In the genomic region with DNA sequence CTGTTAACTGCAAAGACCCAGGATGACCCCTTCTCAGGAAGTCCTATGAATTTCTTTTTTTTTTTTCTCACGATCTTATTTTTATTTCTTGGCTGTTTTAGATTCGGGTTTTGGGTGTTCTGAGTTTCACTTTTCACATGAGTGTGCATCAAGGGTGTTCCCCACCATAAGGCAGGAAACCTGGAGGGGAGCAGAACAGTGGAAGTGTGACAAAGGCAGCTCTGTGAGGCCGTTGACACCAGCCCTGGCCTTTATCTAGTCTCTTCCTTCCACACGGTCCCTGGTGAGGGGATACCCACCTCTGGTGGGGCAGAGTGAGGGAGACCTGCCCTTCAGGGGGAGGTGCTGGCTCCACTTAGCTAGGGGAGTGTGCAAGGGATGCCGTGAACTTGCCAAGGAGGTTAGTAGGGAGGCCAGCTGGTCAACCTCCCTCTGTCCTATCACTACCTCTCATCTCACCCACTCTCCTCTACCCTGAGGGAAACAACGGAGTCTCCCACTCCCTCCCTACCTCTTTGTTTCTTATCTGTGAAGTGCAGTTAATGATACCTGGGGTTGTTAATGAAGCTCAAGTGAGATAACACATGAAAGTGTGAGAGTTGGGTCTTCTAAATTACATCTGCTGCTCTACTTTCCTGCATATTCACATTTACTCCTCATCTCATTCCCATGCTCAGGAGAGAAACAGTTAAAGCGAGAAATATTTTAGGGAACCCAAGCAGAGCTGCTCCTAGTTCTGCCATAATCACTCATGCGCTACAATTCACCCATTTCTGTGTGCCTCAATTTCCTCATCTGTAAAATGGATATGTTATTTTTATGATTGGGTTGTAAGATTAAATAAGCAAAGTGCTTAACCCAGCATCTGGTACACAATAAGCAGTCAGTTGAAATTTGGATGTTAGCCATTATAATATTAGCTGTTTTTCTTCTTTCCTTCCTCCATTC, we compare ENCODE assay signal across 1 cellular context.
A peak's percentile ranks its signal among the peaks of the same experiment; 100 is the strongest.
TF ChIP-seq lines count a peak whose summit lies in the region.

No MANE protein-coding gene starts in this region.

TF ChIP-seq in GM12878, 131 proteins besides CTCF, POLR2A, EP300 and RAD21 (continues in another document):
- no peak for TF ChIP-seq CBFB (IDR thresholded peaks at IDR 0.05; ENCODE audit: low read depth)
- TF ChIP-seq, protein P1, sequence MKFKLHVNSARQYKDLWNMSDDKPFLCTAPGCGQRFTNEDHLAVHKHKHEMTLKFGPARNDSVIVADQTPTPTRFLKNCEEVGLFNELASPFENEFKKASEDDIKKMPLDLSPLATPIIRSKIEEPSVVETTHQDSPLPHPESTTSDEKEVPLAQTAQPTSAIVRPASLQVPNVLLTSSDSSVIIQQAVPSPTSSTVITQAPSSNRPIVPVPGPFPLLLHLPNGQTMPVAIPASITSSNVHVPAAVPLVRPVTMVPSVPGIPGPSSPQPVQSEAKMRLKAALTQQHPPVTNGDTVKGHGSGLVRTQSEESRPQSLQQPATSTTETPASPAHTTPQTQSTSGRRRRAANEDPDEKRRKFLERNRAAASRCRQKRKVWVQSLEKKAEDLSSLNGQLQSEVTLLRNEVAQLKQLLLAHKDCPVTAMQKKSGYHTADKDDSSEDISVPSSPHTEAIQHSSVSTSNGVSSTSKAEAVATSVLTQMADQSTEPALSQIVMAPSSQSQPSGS (IDR thresholded peaks at IDR 0.05; ENCODE audit: low read length): peak; percentile 70; the same call in 1 of the 2 replicates
- TF ChIP-seq MEF2A (IDR thresholded peaks at IDR 0.05; ENCODE audit: insufficient read depth, low read depth, low read length): 0 out of 2 replicates have a peak, but pooled peaks have one; percentile 35
- peak; percentile 84; the same call in 1 of the 2 replicates for TF ChIP-seq HDGF (IDR thresholded peaks at IDR 0.05)
- TF ChIP-seq ETV6 (conservative IDR thresholded peaks at IDR 0.05 in 1 of 2, IDR thresholded peaks at IDR 0.05 in 1 of 2; ENCODE audit: borderline replicate concordance in 1 of 2, low read depth in 1 of 2): peak in 1 of 2 experiments; percentile 74; a peak in 1 of 4 replicates
- TF ChIP-seq YBX1 (IDR thresholded peaks at IDR 0.05): no peak
- TF ChIP-seq NFIC (IDR thresholded peaks at IDR 0.05; ENCODE audit: low read depth, low read length): peak; percentile 82
- TF ChIP-seq, protein P2, sequence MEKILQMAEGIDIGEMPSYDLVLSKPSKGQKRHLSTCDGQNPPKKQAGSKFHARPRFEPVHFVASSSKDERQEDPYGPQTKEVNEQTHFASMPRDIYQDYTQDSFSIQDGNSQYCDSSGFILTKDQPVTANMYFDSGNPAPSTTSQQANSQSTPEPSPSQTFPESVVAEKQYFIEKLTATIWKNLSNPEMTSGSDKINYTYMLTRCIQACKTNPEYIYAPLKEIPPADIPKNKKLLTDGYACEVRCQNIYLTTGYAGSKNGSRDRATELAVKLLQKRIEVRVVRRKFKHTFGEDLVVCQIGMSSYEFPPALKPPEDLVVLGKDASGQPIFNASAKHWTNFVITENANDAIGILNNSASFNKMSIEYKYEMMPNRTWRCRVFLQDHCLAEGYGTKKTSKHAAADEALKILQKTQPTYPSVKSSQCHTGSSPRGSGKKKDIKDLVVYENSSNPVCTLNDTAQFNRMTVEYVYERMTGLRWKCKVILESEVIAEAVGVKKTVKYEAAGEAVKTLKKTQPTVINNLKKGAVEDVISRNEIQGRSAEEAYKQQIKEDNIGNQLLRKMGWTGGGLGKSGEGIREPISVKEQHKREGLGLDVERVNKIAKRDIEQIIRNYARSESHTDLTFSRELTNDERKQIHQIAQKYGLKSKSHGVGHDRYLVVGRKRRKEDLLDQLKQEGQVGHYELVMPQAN (conservative IDR thresholded peaks at IDR 0.05): no peak
- peak; percentile 74 for TF ChIP-seq IKZF1 (conservative IDR thresholded peaks at IDR 0.05)
- peak; percentile 50; the same call in 1 of the 2 replicates for TF ChIP-seq CREM (IDR thresholded peaks at IDR 0.05; ENCODE audit: low read depth)
- no peak for TF ChIP-seq ZZZ3 (IDR thresholded peaks at IDR 0.05; ENCODE audit: control insufficient read depth, insufficient read length, low read depth)
- TF ChIP-seq, protein P3, sequence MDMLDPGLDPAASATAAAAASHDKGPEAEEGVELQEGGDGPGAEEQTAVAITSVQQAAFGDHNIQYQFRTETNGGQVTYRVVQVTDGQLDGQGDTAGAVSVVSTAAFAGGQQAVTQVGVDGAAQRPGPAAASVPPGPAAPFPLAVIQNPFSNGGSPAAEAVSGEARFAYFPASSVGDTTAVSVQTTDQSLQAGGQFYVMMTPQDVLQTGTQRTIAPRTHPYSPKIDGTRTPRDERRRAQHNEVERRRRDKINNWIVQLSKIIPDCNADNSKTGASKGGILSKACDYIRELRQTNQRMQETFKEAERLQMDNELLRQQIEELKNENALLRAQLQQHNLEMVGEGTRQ (IDR thresholded peaks at IDR 0.05; ENCODE audit: borderline replicate concordance, low read depth, low read length): no peak
- TF ChIP-seq PML (IDR thresholded peaks at IDR 0.05; ENCODE audit: low read length): no peak
- no peak for TF ChIP-seq RAD51 (IDR thresholded peaks at IDR 0.05)
- TF ChIP-seq POLR2AphosphoS5 (IDR thresholded peaks at IDR 0.05; ENCODE audit: low read length): no peak
- 0 out of 3 replicates have a peak, but pooled peaks of 1 of the 2 experiments have one; percentile 17 for TF ChIP-seq EGR1 (IDR thresholded peaks at IDR 0.05; ENCODE audit: borderline replicate concordance in 1 of 2, low read depth in 2 of 2, low read length in 2 of 2)
- 0 out of 2 replicates have a peak, but pooled peaks have one; percentile 29 for TF ChIP-seq DPF2 (IDR thresholded peaks at IDR 0.05)
- TF ChIP-seq SREBF1 (IDR thresholded peaks at IDR 0.05; ENCODE audit: low read length): no peak
- no peak; the same call in 1 of the 2 replicates for TF ChIP-seq LARP7 (IDR thresholded peaks at IDR 0.05)
- TF ChIP-seq NR2C1 (IDR thresholded peaks at IDR 0.05): no peak
- no peak for TF ChIP-seq GABPA (IDR thresholded peaks at IDR 0.05; ENCODE audit: low read depth)
- TF ChIP-seq RB1 (IDR thresholded peaks at IDR 0.05; ENCODE audit: borderline replicate concordance): 0 out of 2 replicates have a peak, but pooled peaks have one; percentile 30
- no peak for TF ChIP-seq SMC3 (IDR thresholded peaks at IDR 0.05; ENCODE audit: borderline replicate concordance, low read length)
- TF ChIP-seq KDM1A (IDR thresholded peaks at IDR 0.05; ENCODE audit: borderline replicate concordance): no peak
- peak; percentile 62; the same call in 1 of the 2 replicates for TF ChIP-seq NBN (IDR thresholded peaks at IDR 0.05)
- TF ChIP-seq, protein P4, sequence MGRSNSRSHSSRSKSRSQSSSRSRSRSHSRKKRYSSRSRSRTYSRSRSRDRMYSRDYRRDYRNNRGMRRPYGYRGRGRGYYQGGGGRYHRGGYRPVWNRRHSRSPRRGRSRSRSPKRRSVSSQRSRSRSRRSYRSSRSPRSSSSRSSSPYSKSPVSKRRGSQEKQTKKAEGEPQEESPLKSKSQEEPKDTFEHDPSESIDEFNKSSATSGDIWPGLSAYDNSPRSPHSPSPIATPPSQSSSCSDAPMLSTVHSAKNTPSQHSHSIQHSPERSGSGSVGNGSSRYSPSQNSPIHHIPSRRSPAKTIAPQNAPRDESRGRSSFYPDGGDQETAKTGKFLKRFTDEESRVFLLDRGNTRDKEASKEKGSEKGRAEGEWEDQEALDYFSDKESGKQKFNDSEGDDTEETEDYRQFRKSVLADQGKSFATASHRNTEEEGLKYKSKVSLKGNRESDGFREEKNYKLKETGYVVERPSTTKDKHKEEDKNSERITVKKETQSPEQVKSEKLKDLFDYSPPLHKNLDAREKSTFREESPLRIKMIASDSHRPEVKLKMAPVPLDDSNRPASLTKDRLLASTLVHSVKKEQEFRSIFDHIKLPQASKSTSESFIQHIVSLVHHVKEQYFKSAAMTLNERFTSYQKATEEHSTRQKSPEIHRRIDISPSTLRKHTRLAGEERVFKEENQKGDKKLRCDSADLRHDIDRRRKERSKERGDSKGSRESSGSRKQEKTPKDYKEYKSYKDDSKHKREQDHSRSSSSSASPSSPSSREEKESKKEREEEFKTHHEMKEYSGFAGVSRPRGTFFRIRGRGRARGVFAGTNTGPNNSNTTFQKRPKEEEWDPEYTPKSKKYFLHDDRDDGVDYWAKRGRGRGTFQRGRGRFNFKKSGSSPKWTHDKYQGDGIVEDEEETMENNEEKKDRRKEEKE (IDR thresholded peaks at IDR 0.05): no peak
- no peak; a peak in 1 of 4 replicates for TF ChIP-seq BHLHE40 (IDR thresholded peaks at IDR 0.05; ENCODE audit: borderline replicate concordance in 1 of 2, low read depth in 2 of 2, low read length in 1 of 2)
- TF ChIP-seq ATF7 (IDR thresholded peaks at IDR 0.05; ENCODE audit: low read depth): no peak
- TF ChIP-seq, protein P5, sequence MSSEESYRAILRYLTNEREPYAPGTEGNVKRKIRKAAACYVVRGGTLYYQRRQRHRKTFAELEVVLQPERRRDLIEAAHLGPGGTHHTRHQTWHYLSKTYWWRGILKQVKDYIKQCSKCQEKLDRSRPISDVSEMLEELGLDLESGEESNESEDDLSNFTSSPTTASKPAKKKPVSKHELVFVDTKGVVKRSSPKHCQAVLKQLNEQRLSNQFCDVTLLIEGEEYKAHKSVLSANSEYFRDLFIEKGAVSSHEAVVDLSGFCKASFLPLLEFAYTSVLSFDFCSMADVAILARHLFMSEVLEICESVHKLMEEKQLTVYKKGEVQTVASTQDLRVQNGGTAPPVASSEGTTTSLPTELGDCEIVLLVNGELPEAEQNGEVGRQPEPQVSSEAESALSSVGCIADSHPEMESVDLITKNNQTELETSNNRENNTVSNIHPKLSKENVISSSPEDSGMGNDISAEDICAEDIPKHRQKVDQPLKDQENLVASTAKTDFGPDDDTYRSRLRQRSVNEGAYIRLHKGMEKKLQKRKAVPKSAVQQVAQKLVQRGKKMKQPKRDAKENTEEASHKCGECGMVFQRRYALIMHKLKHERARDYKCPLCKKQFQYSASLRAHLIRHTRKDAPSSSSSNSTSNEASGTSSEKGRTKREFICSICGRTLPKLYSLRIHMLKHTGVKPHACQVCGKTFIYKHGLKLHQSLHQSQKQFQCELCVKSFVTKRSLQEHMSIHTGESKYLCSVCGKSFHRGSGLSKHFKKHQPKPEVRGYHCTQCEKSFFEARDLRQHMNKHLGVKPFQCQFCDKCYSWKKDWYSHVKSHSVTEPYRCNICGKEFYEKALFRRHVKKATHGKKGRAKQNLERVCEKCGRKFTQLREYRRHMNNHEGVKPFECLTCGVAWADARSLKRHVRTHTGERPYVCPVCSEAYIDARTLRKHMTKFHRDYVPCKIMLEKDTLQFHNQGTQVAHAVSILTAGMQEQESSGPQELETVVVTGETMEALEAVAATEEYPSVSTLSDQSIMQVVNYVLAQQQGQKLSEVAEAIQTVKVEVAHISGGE (CRISPR knock-in tag; IDR thresholded peaks at IDR 0.05): no peak
- peak; percentile 79 for TF ChIP-seq EED (IDR thresholded peaks at IDR 0.05; ENCODE audit: low read depth)
- TF ChIP-seq, protein P6, sequence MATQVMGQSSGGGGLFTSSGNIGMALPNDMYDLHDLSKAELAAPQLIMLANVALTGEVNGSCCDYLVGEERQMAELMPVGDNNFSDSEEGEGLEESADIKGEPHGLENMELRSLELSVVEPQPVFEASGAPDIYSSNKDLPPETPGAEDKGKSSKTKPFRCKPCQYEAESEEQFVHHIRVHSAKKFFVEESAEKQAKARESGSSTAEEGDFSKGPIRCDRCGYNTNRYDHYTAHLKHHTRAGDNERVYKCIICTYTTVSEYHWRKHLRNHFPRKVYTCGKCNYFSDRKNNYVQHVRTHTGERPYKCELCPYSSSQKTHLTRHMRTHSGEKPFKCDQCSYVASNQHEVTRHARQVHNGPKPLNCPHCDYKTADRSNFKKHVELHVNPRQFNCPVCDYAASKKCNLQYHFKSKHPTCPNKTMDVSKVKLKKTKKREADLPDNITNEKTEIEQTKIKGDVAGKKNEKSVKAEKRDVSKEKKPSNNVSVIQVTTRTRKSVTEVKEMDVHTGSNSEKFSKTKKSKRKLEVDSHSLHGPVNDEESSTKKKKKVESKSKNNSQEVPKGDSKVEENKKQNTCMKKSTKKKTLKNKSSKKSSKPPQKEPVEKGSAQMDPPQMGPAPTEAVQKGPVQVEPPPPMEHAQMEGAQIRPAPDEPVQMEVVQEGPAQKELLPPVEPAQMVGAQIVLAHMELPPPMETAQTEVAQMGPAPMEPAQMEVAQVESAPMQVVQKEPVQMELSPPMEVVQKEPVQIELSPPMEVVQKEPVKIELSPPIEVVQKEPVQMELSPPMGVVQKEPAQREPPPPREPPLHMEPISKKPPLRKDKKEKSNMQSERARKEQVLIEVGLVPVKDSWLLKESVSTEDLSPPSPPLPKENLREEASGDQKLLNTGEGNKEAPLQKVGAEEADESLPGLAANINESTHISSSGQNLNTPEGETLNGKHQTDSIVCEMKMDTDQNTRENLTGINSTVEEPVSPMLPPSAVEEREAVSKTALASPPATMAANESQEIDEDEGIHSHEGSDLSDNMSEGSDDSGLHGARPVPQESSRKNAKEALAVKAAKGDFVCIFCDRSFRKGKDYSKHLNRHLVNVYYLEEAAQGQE (IDR thresholded peaks at IDR 0.05; ENCODE audit: low read depth, low read length): no peak
- peak; percentile 73 to 77 for TF ChIP-seq IKZF2 (IDR thresholded peaks at IDR 0.05)
- TF ChIP-seq, protein P7, sequence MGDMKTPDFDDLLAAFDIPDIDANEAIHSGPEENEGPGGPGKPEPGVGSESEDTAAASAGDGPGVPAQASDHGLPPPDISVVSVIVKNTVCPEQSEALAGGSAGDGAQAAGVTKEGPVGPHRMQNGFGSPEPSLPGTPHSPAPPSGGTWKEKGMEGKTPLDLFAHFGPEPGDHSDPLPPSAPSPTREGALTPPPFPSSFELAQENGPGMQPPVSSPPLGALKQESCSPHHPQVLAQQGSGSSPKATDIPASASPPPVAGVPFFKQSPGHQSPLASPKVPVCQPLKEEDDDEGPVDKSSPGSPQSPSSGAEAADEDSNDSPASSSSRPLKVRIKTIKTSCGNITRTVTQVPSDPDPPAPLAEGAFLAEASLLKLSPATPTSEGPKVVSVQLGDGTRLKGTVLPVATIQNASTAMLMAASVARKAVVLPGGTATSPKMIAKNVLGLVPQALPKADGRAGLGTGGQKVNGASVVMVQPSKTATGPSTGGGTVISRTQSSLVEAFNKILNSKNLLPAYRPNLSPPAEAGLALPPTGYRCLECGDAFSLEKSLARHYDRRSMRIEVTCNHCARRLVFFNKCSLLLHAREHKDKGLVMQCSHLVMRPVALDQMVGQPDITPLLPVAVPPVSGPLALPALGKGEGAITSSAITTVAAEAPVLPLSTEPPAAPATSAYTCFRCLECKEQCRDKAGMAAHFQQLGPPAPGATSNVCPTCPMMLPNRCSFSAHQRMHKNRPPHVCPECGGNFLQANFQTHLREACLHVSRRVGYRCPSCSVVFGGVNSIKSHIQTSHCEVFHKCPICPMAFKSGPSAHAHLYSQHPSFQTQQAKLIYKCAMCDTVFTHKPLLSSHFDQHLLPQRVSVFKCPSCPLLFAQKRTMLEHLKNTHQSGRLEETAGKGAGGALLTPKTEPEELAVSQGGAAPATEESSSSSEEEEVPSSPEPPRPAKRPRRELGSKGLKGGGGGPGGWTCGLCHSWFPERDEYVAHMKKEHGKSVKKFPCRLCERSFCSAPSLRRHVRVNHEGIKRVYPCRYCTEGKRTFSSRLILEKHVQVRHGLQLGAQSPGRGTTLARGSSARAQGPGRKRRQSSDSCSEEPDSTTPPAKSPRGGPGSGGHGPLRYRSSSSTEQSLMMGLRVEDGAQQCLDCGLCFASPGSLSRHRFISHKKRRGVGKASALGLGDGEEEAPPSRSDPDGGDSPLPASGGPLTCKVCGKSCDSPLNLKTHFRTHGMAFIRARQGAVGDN (IDR thresholded peaks at IDR 0.05): peak; percentile 48; the same call in 1 of the 2 replicates
- 0 out of 2 replicates have a peak, but pooled peaks have one; percentile 36 for TF ChIP-seq NR2F1 (conservative IDR thresholded peaks at IDR 0.05)
- TF ChIP-seq JUNB (IDR thresholded peaks at IDR 0.05): peak; percentile 88
- no peak for TF ChIP-seq PAX5 (IDR thresholded peaks at IDR 0.05; ENCODE audit: borderline replicate concordance, low read depth, low read length)
- TF ChIP-seq ZNF274 (IDR thresholded peaks at IDR 0.05; ENCODE audit: insufficient read depth, insufficient read length): no peak
